In the genomic region with DNA sequence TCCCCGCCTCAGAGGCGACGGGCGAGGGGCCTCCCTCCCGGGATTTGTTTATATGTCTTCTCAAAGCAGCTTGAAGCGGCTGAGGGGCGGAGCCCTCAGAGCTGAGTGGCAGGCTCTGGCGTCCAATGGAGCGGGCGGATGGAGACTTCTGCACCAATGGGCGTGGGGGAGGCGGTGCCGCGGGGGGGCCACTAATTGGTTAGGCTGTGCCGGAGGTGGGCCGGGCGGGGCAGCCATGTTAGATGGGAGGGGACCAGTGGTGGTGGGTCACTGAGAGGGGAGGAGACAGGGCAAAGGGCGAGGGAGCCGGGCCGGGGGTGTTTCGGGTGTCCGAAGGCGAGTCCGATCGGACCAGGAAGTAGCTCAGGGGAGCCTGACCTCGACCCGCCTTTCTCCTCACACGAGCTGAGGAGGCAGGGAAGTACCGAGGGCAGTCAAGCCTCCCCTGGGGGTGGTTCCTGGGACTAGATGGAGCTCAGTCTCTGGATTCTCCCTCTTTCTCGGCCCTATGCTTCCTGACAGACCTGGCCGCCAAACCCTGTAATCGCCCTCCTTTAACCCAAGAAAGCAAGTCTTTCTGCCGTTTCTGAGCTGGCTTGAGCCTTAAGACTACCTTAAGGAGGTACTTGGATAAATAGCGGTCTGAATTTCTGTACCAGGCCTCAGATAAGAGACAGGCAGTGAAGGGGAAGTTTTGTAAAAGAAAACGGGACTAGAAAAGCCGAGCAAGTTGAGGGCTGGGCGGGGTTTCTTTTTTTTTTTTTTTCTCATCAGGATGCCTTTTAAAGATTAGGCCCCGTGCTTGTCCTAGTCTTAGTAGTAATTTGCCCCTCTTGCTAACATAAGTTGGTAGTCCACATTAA, we compare ENCODE assay signal across 8 cellular contexts. TPM values are rescaled to one million over a fixed set of nuclear protein-coding genes. Genes with fewer than 3 reads are reported as not detected.
DNase-seq lines count a peak whose midpoint lies in the region; ATAC-seq and TF ChIP-seq lines count a peak whose summit lies in the region.

No MANE protein-coding gene starts in this region.

- peak overlapping the region; percentile 100 for H3K27ac ChIP-seq in suprapubic skin

- no peaks in the 10 kb centered on the region for H3K9me3 ChIP-seq in suprapubic skin

- H3K4me1 ChIP-seq in suprapubic skin, result peaks cover 29% of the 10 kb centered on the region

- H3K36me3 ChIP-seq in GM06990 (ENCODE audit: control insufficient read depth, insufficient read depth, low read length) (no peaks in the 10 kb centered on the region), suprapubic skin (no peaks in the 10 kb centered on the region)

- peak; percentile 98 for DNase-seq in GM06990 (ENCODE audit: extremely low read depth, insufficient read length)
- peak; percentile 98 for DNase-seq in NB4 (ENCODE audit: low read depth)
- peak; percentile 96 for DNase-seq in SK-N-DZ (ENCODE audit: low spot score)
- DNase-seq in activated naive CD4-positive, alpha-beta T cell treated with anti-CD3 and anti-CD28 coated beads, Interleukin-2, amount 50 U/mL, for 16 hours, result peak; percentile 99
- peak; percentile 99 for DNase-seq in germinal center (ENCODE audit: low spot score)
- peak; percentile 84 to 99 (median 98) for DNase-seq in nucleus accumbens (lab: John Stamatoyannopoulos, UW)
- DNase-seq in suprapubic skin (ENCODE audit: low spot score in 2 of 2), result peak; percentile 100

- no peak for TF ChIP-seq EP300 in suprapubic skin (IDR thresholded peaks at IDR 0.05)

- peak overlapping the region; percentile 77 for H3K4me3 ChIP-seq in GM06990 (replicated peaks; ENCODE audit: low read depth, low read length)
- H3K4me3 ChIP-seq in NB4 (ENCODE audit: low read depth, low read length), result peak overlapping the region; percentile 90
- peak overlapping the region; percentile 100 for H3K4me3 ChIP-seq in suprapubic skin

- ATAC-seq in HG02571 (IDR thresholded peaks at IDR 0.05; ENCODE audit: unreplicated experiment), result peak; percentile 80

- no peaks in the 10 kb centered on the region for H3K27me3 ChIP-seq in GM06990 (replicated peaks; ENCODE audit: control insufficient read depth, insufficient read depth, low read length)
- H3K27me3 ChIP-seq in suprapubic skin, result no peaks in the 10 kb centered on the region

- TF ChIP-seq POLR2A in NB4 (IDR thresholded peaks at IDR 0.05; ENCODE audit: extremely low read depth, insufficient read length), result peak; percentile 33
- TF ChIP-seq POLR2A in suprapubic skin (IDR thresholded peaks at IDR 0.05), result no peak

- WGBS in suprapubic skin, result 0% methylated on average over 25 of the region's 38 CpGs

- TF ChIP-seq CTCF in GM06990 (IDR thresholded peaks at IDR 0.05; ENCODE audit: insufficient read depth, low read length, poor library complexity, severe bottlenecking) (no peak), NB4 (IDR thresholded peaks at IDR 0.05; ENCODE audit: low read depth, low read length) (no peak), suprapubic skin (IDR thresholded peaks at IDR 0.05) (no peak)

RNA-seq across cellular contexts. Expression of gene CREBRF, which starts 1.1 kb away (rescaled TPM):
- polyA plus RNA-seq in SK-N-DZ (2014; cell fraction: cytosol; rRNA removed), result 1.4 and 1.7 TPM in 2 replicates
- polyA plus RNA-seq in SK-N-DZ (2014; cell fraction: nucleus; rRNA removed), result 3.4 and 5.0 TPM in 2 replicates
- total RNA-seq in suprapubic skin, result 10 to 100 TPM; 21.8 to 65.5 (median 28.5) TPM

Comparison
In these comparisons a context has a peak if more than half of its experiments do, and no peak if none do; other contexts are left out.
1. Peak in every context shown above with its lines: DNase-seq, ATAC-seq, H3K4me3 ChIP-seq and H3K27ac ChIP-seq.